Comparison of ENCODE assay signal across 23 cellular contexts in genomic region chr10:9229702-9230101, GRCh38.
A peak's percentile ranks its signal among the peaks of the same experiment; 100 is the strongest.
DNase-seq lines count a peak whose midpoint lies in the region; ATAC-seq and FAIRE-seq lines count a peak whose summit lies in the region.
"Had no signal": no experiment of that assay in that cellular context is flagged by ENCODE, and none has a peak within 500 bp of the region (broad histone marks: within the 10 kb centered on the region; RNA-seq: fewer than 3 reads in every experiment).

No MANE protein-coding gene starts in this region.

- no peaks in the 10 kb centered on the region for H3K36me3 ChIP-seq in CD8-positive, alpha-beta memory T cell (ENCODE audit: insufficient read depth, low read length)
- H3K36me3 ChIP-seq: brain microvascular endothelial cell, heart left ventricle, Peyer's patch, stomach, tibial artery had no signal

- no peaks in the 10 kb centered on the region for H3K4me1 ChIP-seq in CD8-positive, alpha-beta memory T cell (ENCODE audit: insufficient read depth, low read length)
- H3K4me1 ChIP-seq: heart left ventricle, Peyer's patch, psoas muscle, stomach, tibial artery had no signal

- peaks cover 35% of the 10 kb centered on the region for H3K4me1 Mint-ChIP-seq in activated T-cell treated with anti-CD3 and anti-CD28 coated beads, Interleukin-2, amount 50 U/mL, for 24 hours (ENCODE audit: low read depth)
- H3K4me1 Mint-ChIP-seq in CD8-positive, alpha-beta memory T cell = peaks cover 0 to 7% (median 6%) of the 10 kb centered on the region in 3 donors
- H3K4me1 Mint-ChIP-seq in activated T-cell treated with anti-CD3 and anti-CD28 coated beads, Interleukin-2, amount 50 U/mL, for 4 hours (ENCODE audit: low read depth) = peaks cover 13% of the 10 kb centered on the region

- POLR2A ChIA-PET in CD8-positive, alpha-beta memory T cell (lab: Charles Lee) = no interaction called here

- peaks cover 6% of the 10 kb centered on the region for H3K27me3 ChIP-seq in CD8-positive, alpha-beta memory T cell (ENCODE audit: insufficient read depth, low read length, poor library complexity, severe bottlenecking)
- H3K27me3 ChIP-seq: brain microvascular endothelial cell, Peyer's patch, tibial artery had no signal

- H3K9me3 ChIP-seq in CD8-positive, alpha-beta memory T cell (ENCODE audit: low read length) = no peaks in the 10 kb centered on the region
- H3K9me3 ChIP-seq: heart left ventricle, Peyer's patch, psoas muscle, stomach, tibial artery had no signal

- no peak overlapping the region for H3K27ac ChIP-seq in CD8-positive, alpha-beta memory T cell (ENCODE audit: low read depth, low read length)
- H3K27ac ChIP-seq: brain microvascular endothelial cell, heart left ventricle, KMS-11, Peyer's patch, psoas muscle, stomach, tibial artery had no signal

- no peaks in the 10 kb centered on the region for H3K36me3 Mint-ChIP-seq in activated T-cell treated with anti-CD3 and anti-CD28 coated beads, Interleukin-2, amount 50 U/mL, for 24 hours (ENCODE audit: low read depth)
- no peaks in the 10 kb centered on the region for H3K36me3 Mint-ChIP-seq in CD8-positive, alpha-beta memory T cell
- no peaks in the 10 kb centered on the region for H3K36me3 Mint-ChIP-seq in activated T-cell treated with anti-CD3 and anti-CD28 coated beads, Interleukin-2, amount 50 U/mL, for 4 hours (ENCODE audit: insufficient read depth)

- FAIRE-seq in frontal cortex (lab: Jason Lieb, UNC) = no peak

- DNase-seq in activated T-cell treated with anti-CD3 and anti-CD28 coated beads, Interleukin-2, amount 50 U/mL, for 24 hours = no peak
- DNase-seq in activated T-cell treated with anti-CD3 and anti-CD28 coated beads, Interleukin-2, amount 50 U/mL, for 1 hour = no peak
- no peak for DNase-seq in CD8-positive, alpha-beta memory T cell
- DNase-seq in activated T-cell treated with anti-CD3 and anti-CD28 coated beads, Interleukin-2, amount 50 U/mL, for 4 hours = no peak
- peak; percentile 6 for DNase-seq in stimulated activated CD4-positive, alpha-beta T cell treated with anti-CD3 and anti-CD28 coated beads, Interleukin-1b, Interleukin-23, amount 100 ng/mL, for 48 hours
- DNase-seq in frontal cortex (ENCODE audit: low spot score in 2 of 2) (no peak), NCI-H2227 treated with DMSO at 0.1 percent for 48 hours (lab: John Stamatoyannopoulos, UW) (no peak), NCI-H128 (lab: John Stamatoyannopoulos, UW; ENCODE audit: unreplicated experiment) (no peak)
- DNase-seq: brain microvascular endothelial cell; C1 segment of cervical spinal cord; effector CD4-positive, alpha-beta T cell; H9; heart left ventricle; NCI-H1694; NCI-H526 treated with DMSO at 0.1 percent for 48 hours; Peyer's patch; psoas muscle; SIG-M5; stomach; SW 1271; tibial artery had no signal

- CTCF ChIA-PET in CD8-positive, alpha-beta memory T cell (lab: Charles Lee) = no interaction called here

- H3K4me3 ChIP-seq in CD8-positive, alpha-beta memory T cell (ENCODE audit: low read length) = no peak overlapping the region
- H3K4me3 ChIP-seq: heart left ventricle, lung, Peyer's patch, psoas muscle, stomach, tibial artery had no signal

- H3K27ac Mint-ChIP-seq in activated T-cell treated with anti-CD3 and anti-CD28 coated beads, Interleukin-2, amount 50 U/mL, for 24 hours = peak overlapping the region; percentile 41
- no peak overlapping the region for H3K27ac Mint-ChIP-seq in CD8-positive, alpha-beta memory T cell
- H3K27ac Mint-ChIP-seq: H9 had no signal

- peaks cover 65% of the 10 kb centered on the region for H3K27me3 Mint-ChIP-seq in activated T-cell treated with anti-CD3 and anti-CD28 coated beads, Interleukin-2, amount 50 U/mL, for 24 hours
- peaks cover 16 to 57% of the 10 kb centered on the region in 2 donors for H3K27me3 Mint-ChIP-seq in CD8-positive, alpha-beta memory T cell
- peaks cover 42% of the 10 kb centered on the region for H3K27me3 Mint-ChIP-seq in activated T-cell treated with anti-CD3 and anti-CD28 coated beads, Interleukin-2, amount 50 U/mL, for 4 hours (ENCODE audit: low read depth)

- peak; percentile 56 to 82 for ATAC-seq in activated T-cell treated with anti-CD3 and anti-CD28 coated beads, Interleukin-2, amount 50 U/mL, for 4 hours
- ATAC-seq: heart left ventricle, psoas muscle had no signal

- H3K4me3 Mint-ChIP-seq in activated T-cell treated with anti-CD3 and anti-CD28 coated beads, Interleukin-2, amount 50 U/mL, for 24 hours = peak overlapping the region; percentile 33
- H3K4me3 Mint-ChIP-seq in CD8-positive, alpha-beta memory T cell = peak overlapping the region in 4 of 7 donors; percentile 39 to 53 (median 47)
- peak overlapping the region; percentile 27 for H3K4me3 Mint-ChIP-seq in activated T-cell treated with anti-CD3 and anti-CD28 coated beads, Interleukin-2, amount 50 U/mL, for 4 hours
- H3K4me3 Mint-ChIP-seq: H9 had no signal

- H3K9me3 Mint-ChIP-seq in activated T-cell treated with anti-CD3 and anti-CD28 coated beads, Interleukin-2, amount 50 U/mL, for 24 hours = no peaks in the 10 kb centered on the region
- no peaks in the 10 kb centered on the region for H3K9me3 Mint-ChIP-seq in CD8-positive, alpha-beta memory T cell
- no peaks in the 10 kb centered on the region for H3K9me3 Mint-ChIP-seq in activated T-cell treated with anti-CD3 and anti-CD28 coated beads, Interleukin-2, amount 50 U/mL, for 4 hours
- H3K9me3 Mint-ChIP-seq: H9 had no signal
